In genomic region chr1:97906567-97907228, GRCh38 we compare ENCODE assay signal across 10 cellular contexts. TPM values are rescaled to one million over a fixed set of nuclear protein-coding genes. Genes with fewer than 3 reads are reported as not detected.
A peak's percentile ranks its signal among the peaks of the same experiment; 100 is the strongest.
DNase-seq lines count a peak whose midpoint lies in the region; ATAC-seq and TF ChIP-seq lines count a peak whose summit lies in the region.
"Had no signal": no experiment of that assay in that cellular context is flagged by ENCODE, and none has a peak within 500 bp of the region (broad histone marks: within the 10 kb centered on the region; RNA-seq: fewer than 3 reads in every experiment).

No MANE protein-coding gene starts in this region.

- H3K4me2 ChIP-seq in BLaER1 treated with 17β-estradiol and CSF1 and Interleukin-3, amounts not matched to agents 10 nM and 100 nM = peak overlapping the region in 6 of 11 experiments; percentile 18 to 85 (median 59); a peak in 10 of 22 replicates

- no peaks in the 10 kb centered on the region for H3K27me3 ChIP-seq in BLaER1 treated with 17β-estradiol and CSF1 and Interleukin-3, amounts not matched to agents 10 nM and 100 nM
- H3K27me3 ChIP-seq in testis = no peaks in the 10 kb centered on the region
- H3K27me3 ChIP-seq in foreskin keratinocyte = no peaks in the 10 kb centered on the region

- H4K20me1 ChIP-seq in BLaER1 treated with 17β-estradiol and CSF1 and Interleukin-3, amounts not matched to agents 10 nM and 100 nM = peaks cover 0 to 3% (median 0%) of the 10 kb centered on the region in 11 experiments; a peak in 2 of 22 replicates

- DNase-seq in NCI-H2227 treated with DMSO at 0.1 percent for 48 hours (lab: John Stamatoyannopoulos, UW) (peak; percentile 58), dermis microvascular lymphatic vessel endothelial cell (ENCODE audit: low read depth in 2 of 2) (peak; percentile 34 to 93), mucosa of gallbladder (ENCODE audit: low spot score) (peak; percentile 16), testis (no peak), T-helper 1 cell (no peak), foreskin keratinocyte (no peak)
- DNase-seq: activated CD8-positive, alpha-beta memory T cell treated with anti-CD3 and anti-CD28 coated beads, Interleukin-2, amount 50 U/mL, for 48 hours; GDM1 had no signal

- H3K27ac ChIP-seq in BLaER1 treated with 17β-estradiol and CSF1 and Interleukin-3, amounts not matched to agents 10 nM and 100 nM = peak overlapping the region in 4 of 11 experiments; percentile 7 to 77 (median 41); a peak in 6 of 22 replicates
- H3K27ac ChIP-seq in testis (no peak overlapping the region), foreskin keratinocyte (no peak overlapping the region)

- no peak overlapping the region for H3K9ac ChIP-seq in BLaER1 treated with 17β-estradiol and CSF1 and Interleukin-3, amounts not matched to agents 10 nM and 100 nM

- H3K36me3 ChIP-seq in BLaER1 treated with 17β-estradiol and CSF1 and Interleukin-3, amounts not matched to agents 10 nM and 100 nM = no peaks in the 10 kb centered on the region; a peak in 1 of 22 replicates
- H3K36me3 ChIP-seq in testis (ENCODE audit: low read depth, missing control alignments) = no peaks in the 10 kb centered on the region

- WGBS in testis, 2 donors = 85 to 89% methylated on average over 7 of the region's 7 CpGs

- peaks cover 0 to 24% (median 0%) of the 10 kb centered on the region in 11 experiments; a peak in 3 of 22 replicates for H3K9me3 ChIP-seq in BLaER1 treated with 17β-estradiol and CSF1 and Interleukin-3, amounts not matched to agents 10 nM and 100 nM (replicated peaks in 1 of 11)
- no peaks in the 10 kb centered on the region for H3K9me3 ChIP-seq in testis

- no peak for TF ChIP-seq POLR2A in testis (IDR thresholded peaks at IDR 0.05)

- H3K4me1 ChIP-seq in BLaER1 treated with 17β-estradiol and CSF1 and Interleukin-3, amounts not matched to agents 10 nM and 100 nM = peaks cover 0 to 97% (median 26%) of the 10 kb centered on the region in 10 experiments; a peak in 16 of 20 replicates
- no peaks in the 10 kb centered on the region for H3K4me1 ChIP-seq in testis
- no peaks in the 10 kb centered on the region for H3K4me1 ChIP-seq in foreskin keratinocyte

- no peak overlapping the region for H3K4me3 ChIP-seq in BLaER1 treated with 17β-estradiol and CSF1 and Interleukin-3, amounts not matched to agents 10 nM and 100 nM
- no peak overlapping the region for H3K4me3 ChIP-seq in testis

- TF ChIP-seq CTCF in testis (IDR thresholded peaks at IDR 0.05) (no peak), foreskin keratinocyte (conservative IDR thresholded peaks at IDR 0.05) (no peak)

- intact Hi-C loops in testis (cut with DNase I; ENCODE audit: low total_unique reads) = no loop called here

- ATAC-seq in GM21723 (IDR thresholded peaks at IDR 0.05; ENCODE audit: unreplicated experiment) (no peak), foreskin keratinocyte (no peak)

RNA-seq across cellular contexts. Expression of gene DPYD, which starts 14.1 kb away (rescaled TPM):
- 12.6 and 15.2 TPM in 2 replicates for total RNA-seq in dermis microvascular lymphatic vessel endothelial cell
- 124 TPM for total RNA-seq in mucosa of gallbladder
- total RNA-seq in testis = 10 to 100 TPM; 11.5 to 14.7 TPM
- 6.7 TPM for polyA plus RNA-seq in testis (ENCODE audit: insufficient read depth, low read depth, low replicate concordance)
- total RNA-seq in foreskin keratinocyte = 2.8 and 3.0 TPM in 2 replicates
- polyA plus RNA-seq in foreskin keratinocyte = 0.71 and 0.94 TPM in 2 replicates

Comparison
In these comparisons a context has a peak if more than half of its experiments do, and no peak if none do; other contexts are left out.
1. DNase-seq: peak in NCI-H2227 treated with DMSO at 0.1 percent for 48 hours (single experiment), dermis microvascular lymphatic vessel endothelial cell (2 of 2) and mucosa of gallbladder (single experiment); none in testis (single experiment), T-helper 1 cell (0 of 5) and foreskin keratinocyte (0 of 2).